Comparison of ENCODE assay signal across 8 cellular contexts in genomic region chrX:130109429-130110378, GRCh38. TPM values are rescaled to one million over a fixed set of nuclear protein-coding genes. Genes with fewer than 3 reads are reported as not detected.
DNase-seq lines count a peak whose midpoint lies in the region; ATAC-seq, FAIRE-seq and TF ChIP-seq lines count a peak whose summit lies in the region.

No MANE protein-coding gene starts in this region.

- no peaks in the 10 kb centered on the region for H3K9me3 Mint-ChIP-seq in T-helper 1 cell treated with Interleukin-12 subunit alpha and Interleukin-12 subunit beta and Interleukin-4 antibody, amounts not matched to agents 30 μg/mL and 1 μg/mL, for 36 hours
- no peaks in the 10 kb centered on the region for H3K9me3 Mint-ChIP-seq in astrocyte (ENCODE audit: unreplicated experiment)

- no peaks in the 10 kb centered on the region for H3K9me3 ChIP-seq in astrocyte (ENCODE audit: insufficient read depth, low read depth, low read length)
- H3K9me3 ChIP-seq in left lung = no peaks in the 10 kb centered on the region
- H3K9me3 ChIP-seq in thyroid gland = no peaks in the 10 kb centered on the region

- intact Hi-C loops in left lung (cut with DNase I) (no loop called here), thyroid gland (cut with DNase I) (no loop called here)

- peaks cover 30% of the 10 kb centered on the region for H3K4me1 ChIP-seq in astrocyte (ENCODE audit: insufficient read depth, low read length)
- H3K4me1 ChIP-seq in left lung = peaks cover 0 to 42% of the 10 kb centered on the region in 2 donors
- peaks cover 0 to 3% of the 10 kb centered on the region in 2 donors for H3K4me1 ChIP-seq in thyroid gland

- DNase-seq in T-helper 1 cell (no peak), astrocyte (ENCODE audit: low read depth) (no peak), left lung (peak in 1 of 2 donors; percentile 82), thyroid gland (peak; percentile 3 to 7), SHP77 treated with DMSO at 0.1 percent for 48 hours (lab: John Stamatoyannopoulos, UW) (no peak)
- no peak for DNase-seq in Jurkat, Clone E6-1 (ENCODE audit: low read depth, low spot score)

- H3K27ac ChIP-seq in astrocyte (ENCODE audit: low read depth, low read length) = peak overlapping the region; percentile 72
- peak overlapping the region; percentile 86 to 94 for H3K27ac ChIP-seq in left lung
- H3K27ac ChIP-seq in thyroid gland = peak overlapping the region; percentile 49 to 87 (median 86)

- peaks cover 43% of the 10 kb centered on the region for H4K20me1 ChIP-seq in astrocyte (ENCODE audit: insufficient read depth, low read length)

- H3K36me3 ChIP-seq in astrocyte (ENCODE audit: insufficient read depth, low read length) (no peaks in the 10 kb centered on the region), left lung (no peaks in the 10 kb centered on the region), thyroid gland (no peaks in the 10 kb centered on the region)

- no peak for TF ChIP-seq CTCF in astrocyte (IDR thresholded peaks at IDR 0.05; ENCODE audit: insufficient read depth, low read depth, low read length)
- no peak for TF ChIP-seq CTCF in left lung (IDR thresholded peaks at IDR 0.05)
- no peak for TF ChIP-seq CTCF in thyroid gland (IDR thresholded peaks at IDR 0.05)

- peak overlapping the region; percentile 93 for H3K4me3 Mint-ChIP-seq in T-helper 1 cell treated with Interleukin-12 subunit alpha and Interleukin-12 subunit beta and Interleukin-4 antibody, amounts not matched to agents 30 μg/mL and 1 μg/mL, for 36 hours
- H3K4me3 Mint-ChIP-seq in astrocyte (ENCODE audit: unreplicated experiment) = peak overlapping the region; percentile 90

- no peaks in the 10 kb centered on the region for H3K27me3 Mint-ChIP-seq in T-helper 1 cell treated with Interleukin-12 subunit alpha and Interleukin-12 subunit beta and Interleukin-4 antibody, amounts not matched to agents 30 μg/mL and 1 μg/mL, for 36 hours (ENCODE audit: low read depth)
- H3K27me3 Mint-ChIP-seq in astrocyte (ENCODE audit: low read depth, unreplicated experiment) = no peaks in the 10 kb centered on the region

- FAIRE-seq in astrocyte (lab: Jason Lieb, UNC) = no peak

- no peak overlapping the region for H2AFZ ChIP-seq in astrocyte (ENCODE audit: low read depth, low read length)

- H3K27me3 ChIP-seq in astrocyte (ENCODE audit: insufficient read depth, low read length) (no peaks in the 10 kb centered on the region), left lung (no peaks in the 10 kb centered on the region), thyroid gland (no peaks in the 10 kb centered on the region)

- H3K27ac Mint-ChIP-seq in T-helper 1 cell treated with Interleukin-12 subunit alpha and Interleukin-12 subunit beta and Interleukin-4 antibody, amounts not matched to agents 30 μg/mL and 1 μg/mL, for 36 hours = peak overlapping the region; percentile 91
- peak overlapping the region; percentile 62 for H3K27ac Mint-ChIP-seq in astrocyte (ENCODE audit: unreplicated experiment)

- peak overlapping the region; percentile 87 for H3K4me2 ChIP-seq in astrocyte (ENCODE audit: low read length)

- peak overlapping the region; percentile 87 for H3K9ac ChIP-seq in astrocyte (ENCODE audit: low read length)

- WGBS in thyroid gland, 2 donors = 30 to 86% methylated on average over 1 to 37 of the region's 81 CpGs

- no peak for TF ChIP-seq POLR2A in thyroid gland (IDR thresholded peaks at IDR 0.05)

- peaks cover 50% of the 10 kb centered on the region for H3K79me2 ChIP-seq in astrocyte (ENCODE audit: insufficient read depth, low read length)

- peak; percentile 13 for ATAC-seq in left lung
- ATAC-seq in GM21381 (IDR thresholded peaks at IDR 0.05; ENCODE audit: unreplicated experiment) = no peak

- H3K4me3 ChIP-seq in Jurkat, Clone E6-1 (ENCODE audit: low read length) = peak overlapping the region; percentile 41
- peak overlapping the region; percentile 59 for H3K4me3 ChIP-seq in astrocyte (ENCODE audit: insufficient read depth, low read depth, low read length)
- H3K4me3 ChIP-seq in left lung = peak overlapping the region; percentile 46 to 68
- peak overlapping the region in 2 of 3 donors; percentile 44 to 51 for H3K4me3 ChIP-seq in thyroid gland (replicated peaks in 1 of 3)

- peaks cover 7% of the 10 kb centered on the region for H3K36me3 Mint-ChIP-seq in T-helper 1 cell treated with Interleukin-12 subunit alpha and Interleukin-12 subunit beta and Interleukin-4 antibody, amounts not matched to agents 30 μg/mL and 1 μg/mL, for 36 hours (ENCODE audit: low read depth)
- no peaks in the 10 kb centered on the region for H3K36me3 Mint-ChIP-seq in astrocyte (ENCODE audit: low read depth, unreplicated experiment)

- H3K4me1 Mint-ChIP-seq in T-helper 1 cell treated with Interleukin-12 subunit alpha and Interleukin-12 subunit beta and Interleukin-4 antibody, amounts not matched to agents 30 μg/mL and 1 μg/mL, for 36 hours (ENCODE audit: low read depth) = peaks cover 27% of the 10 kb centered on the region
- peaks cover 17% of the 10 kb centered on the region for H3K4me1 Mint-ChIP-seq in astrocyte (ENCODE audit: low read depth, unreplicated experiment)

RNA-seq across cellular contexts. Expression of gene ELF4, which starts 0.6 kb away (rescaled TPM):
- polyA plus RNA-seq in Jurkat, Clone E6-1 (2012; ENCODE audit: insufficient read depth, insufficient read length) = 12.4 TPM
- total RNA-seq in astrocyte = 30.5 and 31.2 TPM in 2 replicates
- total RNA-seq in left lung = 10 to 100 TPM; 20.2 to 23.9 TPM
- 1 to 10 TPM; 2.6 to 6.3 (median 3.8) TPM for total RNA-seq in thyroid gland

RNA-seq across cellular contexts. Expression of gene AIFM1, which starts 55.9 kb away (rescaled TPM):
- polyA plus RNA-seq in Jurkat, Clone E6-1 (2012; ENCODE audit: insufficient read depth, insufficient read length) = 99.5 TPM
- 38.1 and 39.6 TPM in 2 replicates for total RNA-seq in astrocyte
- 10 to 100 TPM; 31.2 to 33.1 TPM for total RNA-seq in left lung
- 10 to 100 TPM; 13.3 to 21.1 (median 17.3) TPM for total RNA-seq in thyroid gland

Comparison
In these comparisons a context has a peak if more than half of its experiments do, and no peak if none do; other contexts are left out.
1. DNase-seq: peak in thyroid gland (2 of 2); none in T-helper 1 cell (0 of 5), Jurkat, Clone E6-1 (single experiment), astrocyte (single experiment) and SHP77 treated with DMSO at 0.1 percent for 48 hours (single experiment).
2. Peak in every context shown above with its lines, with median percentiles within 50 percentile points of each other: H3K4me3 ChIP-seq and H3K27ac ChIP-seq.